ENCODE assay signal across 16 cellular contexts in the genomic region with DNA sequence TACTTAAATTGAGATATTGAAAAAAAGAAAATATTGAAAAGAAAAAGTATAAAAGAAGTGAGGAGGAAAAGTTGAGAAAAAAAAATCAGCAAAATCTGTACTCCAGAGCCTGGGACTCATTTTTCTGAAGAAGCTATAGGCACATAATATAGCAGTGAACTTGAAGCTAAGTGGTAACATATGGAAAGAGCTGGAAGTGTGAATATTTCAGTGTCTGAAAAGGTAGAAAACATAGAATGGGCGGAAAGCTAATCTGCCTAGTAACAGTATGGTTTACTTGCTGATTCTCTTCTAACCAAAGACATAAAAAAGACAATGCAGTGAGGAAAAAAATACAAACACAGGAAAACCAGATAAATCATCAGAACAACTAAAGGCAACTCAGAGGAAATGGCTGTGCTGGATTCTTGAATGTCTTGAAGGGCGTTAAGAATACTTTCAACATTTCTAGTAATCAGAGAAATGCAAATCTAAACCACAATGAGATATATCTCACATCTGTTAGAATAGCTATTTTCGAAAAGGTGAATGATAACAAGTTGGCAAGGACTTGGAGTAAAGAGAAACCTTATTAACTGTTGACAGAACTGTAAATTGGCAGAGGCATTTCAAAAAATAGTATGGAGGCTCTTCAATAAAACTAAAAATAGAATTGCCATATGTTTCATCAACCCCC.
DNase-seq lines count a peak whose midpoint lies in the region; ATAC-seq and FAIRE-seq lines count a peak whose summit lies in the region.
"Had no signal": no experiment of that assay in that cellular context is flagged by ENCODE, and none has a peak within 500 bp of the region (broad histone marks: within the 10 kb centered on the region; RNA-seq: fewer than 3 reads in every experiment).

No MANE protein-coding gene starts in this region.

- FAIRE-seq in HTR-8/SVneo (lab: Jason Lieb, UNC) = no peak
- FAIRE-seq: pancreas had no signal

- ATAC-seq in HG02759 (IDR thresholded peaks at IDR 0.05; ENCODE audit: unreplicated experiment) (peak; percentile 55), HG03460 (IDR thresholded peaks at IDR 0.05; ENCODE audit: unreplicated experiment) (peak; percentile 70)
- ATAC-seq: gastroesophageal sphincter, pancreas had no signal

- DNase-seq in NCI-H2171 treated with DMSO at 0.1 percent for 48 hours (lab: John Stamatoyannopoulos, UW) (peak; percentile 11), NCI-H2171 (lab: John Stamatoyannopoulos, UW) (no peak), HTR-8/SVneo (ENCODE audit: insufficient read length, low spot score) (no peak), amniotic stem cell (lab: John Stamatoyannopoulos, UW) (no peak)
- DNase-seq in activated CD4-positive, alpha-beta T cell treated with anti-CD3 and anti-CD28 coated beads, Interleukin-2, amount 50 U/mL, for 4 hours = no peak
- DNase-seq in central memory CD4-positive, alpha-beta T cell = no peak
- DNase-seq: 8988T, activated gamma-delta T cell treated with Interleukin-2 at 50 U/mL for 16 hours, IMR-90, islet precursor cell, NCI-H146, NCI-H82, pancreas had no signal
